21 cellular contexts compared by ENCODE assay signal in genomic region chr22:49031746-49032330, GRCh38.
"Had no signal": no experiment of that assay in that cellular context is flagged by ENCODE, and none has a peak within 500 bp of the region (broad histone marks: within the 10 kb centered on the region; RNA-seq: fewer than 3 reads in every experiment).

No MANE protein-coding gene starts in this region.

- DNase-seq: IMR-90, Karpas-422, KG1, MG63, NCI-H1092, NCI-H1105 treated with DMSO at 0.1 percent for 48 hours, NCI-H1417 treated with DMSO at 0.1 percent for 48 hours, NCI-H146, NCI-H1694 treated with DMSO at 0.1 percent for 48 hours, NCI-H1930, NCI-H2081, NCI-H2107, NCI-H2227 treated with DMSO at 0.1 percent for 48 hours, NCI-H510A, NCI-H524 treated with DMSO at 0.1 percent for 48 hours, NCI-H69, NCI-H774, SHP77, SK-N-SH had no signal

- H3K36me3 ChIP-seq: MG63 had no signal

- H3K4me3 ChIP-seq: MG63 had no signal

- ATAC-seq: HepG2 had no signal

- H3K9me2 ChIP-seq: SK-N-SH had no signal

- H3K9me3 ChIP-seq: MG63, SK-N-SH had no signal

- H3K4me2 ChIP-seq: SK-N-SH had no signal

- H3K27me3 ChIP-seq: MG63 had no signal

- H3K9ac ChIP-seq: SK-N-SH had no signal

- H3K27ac ChIP-seq: RWPE1 had no signal
